Comparison of ENCODE assay signal across 11 cellular contexts in the genomic region with DNA sequence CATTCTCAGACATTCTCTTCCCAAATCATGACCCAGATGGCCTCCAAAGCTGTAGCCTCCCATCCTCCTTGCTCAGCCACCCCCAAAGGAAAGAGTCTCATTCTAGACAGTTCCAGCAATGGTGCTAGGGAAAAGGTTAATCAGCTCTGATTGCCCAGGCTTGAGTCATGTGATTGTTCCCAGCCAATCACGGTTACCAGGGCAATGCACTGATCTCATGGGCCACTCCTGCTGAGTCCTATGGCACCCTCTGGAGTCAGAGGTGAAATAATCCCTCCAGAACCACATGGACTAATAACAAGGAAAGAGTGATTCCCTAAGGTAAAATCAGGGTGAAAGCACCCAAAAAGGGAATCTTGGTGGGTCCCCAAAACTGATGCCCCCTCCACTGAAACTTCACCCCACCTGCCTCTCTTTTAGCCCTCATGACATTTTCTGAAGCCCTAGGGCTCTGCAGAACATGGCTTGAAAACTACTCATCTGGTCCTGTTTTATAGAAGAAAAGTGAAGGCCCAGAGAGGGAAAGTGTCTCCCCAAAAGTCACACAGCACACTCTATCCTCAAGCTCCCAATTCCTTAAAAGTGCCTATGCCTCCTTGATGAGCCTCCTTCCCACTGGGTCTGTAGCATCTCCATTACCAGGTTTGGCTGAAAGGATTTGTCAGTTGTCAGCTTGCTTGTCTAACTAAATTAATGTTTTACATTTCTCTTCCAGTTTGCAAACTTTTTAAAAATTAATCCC.
DNase-seq lines count a peak whose midpoint lies in the region; ATAC-seq and TF ChIP-seq lines count a peak whose summit lies in the region.
"Had no signal": no experiment of that assay in that cellular context is flagged by ENCODE, and none has a peak within 500 bp of the region (broad histone marks: within the 10 kb centered on the region; RNA-seq: fewer than 3 reads in every experiment).

No MANE protein-coding gene starts in this region.

- H3K4me1 ChIP-seq in PC-3 (ENCODE audit: insufficient read depth, low read length): no peaks in the 10 kb centered on the region
- H3K4me1 ChIP-seq in H9 (ENCODE audit: insufficient read depth, low read length): no peaks in the 10 kb centered on the region

- no peak overlapping the region for H3T11ph ChIP-seq in H9 (ENCODE audit: low read length)

- H3K9ac ChIP-seq in PC-3 (ENCODE audit: low read length) (no peak overlapping the region), H9 (ENCODE audit: extremely low read depth, insufficient read length, low read length) (no peak overlapping the region)

- no peaks in the 10 kb centered on the region for H3K9me3 Mint-ChIP-seq in type B pancreatic cell
- no peaks in the 10 kb centered on the region for H3K9me3 Mint-ChIP-seq in H9

- TF ChIP-seq CTCF in PC-3 (conservative IDR thresholded peaks at IDR 0.05; ENCODE audit: low read depth, low read length) (0 out of 2 replicates have a peak, but pooled peaks have one; percentile 16), fibroblast of pulmonary artery (IDR thresholded peaks at IDR 0.05; ENCODE audit: low read length, missing control alignments) (no peak), type B pancreatic cell (conservative IDR thresholded peaks at IDR 0.05) (no peak), H9 (conservative IDR thresholded peaks at IDR 0.05) (no peak)

- H3K79me2 ChIP-seq in PC-3 (ENCODE audit: low read length): no peaks in the 10 kb centered on the region
- H3K79me2 ChIP-seq in H9 (ENCODE audit: insufficient read depth, low read length): no peaks in the 10 kb centered on the region

- H3K56ac ChIP-seq in H9 (ENCODE audit: insufficient read length, low read depth, low read length): no peak overlapping the region

- no peak overlapping the region for H3K4me3 ChIP-seq in PC-3 (ENCODE audit: low read length)
- H3K4me3 ChIP-seq in fibroblast of pulmonary artery (replicated peaks; ENCODE audit: low read depth, low read length): no peak overlapping the region

- no peaks in the 10 kb centered on the region for H3K23me2 ChIP-seq in H9 (ENCODE audit: insufficient read length, low read depth, low read length, poor library complexity, severe bottlenecking)

- H2BK12ac ChIP-seq in H9 (ENCODE audit: insufficient read length, low read depth, low read length): no peak overlapping the region

- H3K4me1 Mint-ChIP-seq in type B pancreatic cell (ENCODE audit: unreplicated experiment) (peaks cover 21% of the 10 kb centered on the region), H9 (peaks cover 0 to 7% of the 10 kb centered on the region in 2 experiments; a peak in 2 of 4 replicates)

- CTCF ChIA-PET in PC-3 (lab: Charles Lee): no interaction called here

- no peak overlapping the region for H4K5ac ChIP-seq in H9 (ENCODE audit: insufficient read length, low read depth, low read length)

- ATAC-seq in PC-3: no peak
- ATAC-seq: right cardiac atrium had no signal

- no peak overlapping the region for H2BK5ac ChIP-seq in H9 (ENCODE audit: insufficient read length, low read length)

- peak; percentile 6 for DNase-seq in stimulated activated CD4-positive, alpha-beta T cell treated with anti-CD3 and anti-CD28 coated beads, Interleukin-15, amount 100 ng/mL, for 24 hours
- DNase-seq in stimulated activated CD4-positive, alpha-beta T cell treated with anti-CD3 and anti-CD28 coated beads, Interleukin-4, amount 100 ng/mL, for 24 hours: no peak
- DNase-seq in PC-3 (peak; percentile 27), fibroblast of pulmonary artery (ENCODE audit: low read depth) (peak; percentile 21), ureter (ENCODE audit: low spot score) (no peak), type B pancreatic cell (ENCODE audit: extremely low spot score, unreplicated experiment) (no peak), H9 (no peak)
- DNase-seq in stimulated activated CD8-positive, alpha-beta memory T cell treated with anti-CD3 and anti-CD28 coated beads, Interleukin-4, amount 100 ng/mL, for 48 hours: no peak
- DNase-seq: activated T-cell treated with anti-CD3 and anti-CD28 coated beads, Interleukin-2, amount 50 U/mL, for 48 hours; right cardiac atrium; SHP77 had no signal

- no TSS peak for BruUV-seq in PC-3 (replicated peaks; lab: Mats Ljungman, UMichigan)

- peaks cover 5% of the 10 kb centered on the region for H3K27me3 Mint-ChIP-seq in type B pancreatic cell
- H3K27me3 Mint-ChIP-seq in H9 (ENCODE audit: low read depth): peaks cover 8% of the 10 kb centered on the region

- H2BK15ac ChIP-seq in H9 (ENCODE audit: low read depth, low read length): no peak overlapping the region

- no peaks in the 10 kb centered on the region for H3K9me2 ChIP-seq in PC-3 (replicated peaks; ENCODE audit: low read length)

- H3K23ac ChIP-seq in H9 (ENCODE audit: insufficient read length, low read depth, low read length): no peak overlapping the region

- H3K14ac ChIP-seq in H9 (ENCODE audit: insufficient read depth, low read length): no peak overlapping the region

- H3K27ac ChIP-seq in PC-3 (ENCODE audit: low read length): no peak overlapping the region
- H3K27ac ChIP-seq in H9 (ENCODE audit: insufficient read length, low read depth, low read length): no peak overlapping the region

- H3K9me3 ChIP-seq in PC-3 (ENCODE audit: low read length): no peaks in the 10 kb centered on the region
- H3K9me3 ChIP-seq in H9 (ENCODE audit: control insufficient read depth, low read depth, low read length): no peaks in the 10 kb centered on the region

- H3K27ac Mint-ChIP-seq in type B pancreatic cell (no peak overlapping the region), H9 (no peak overlapping the region)

- no peak overlapping the region for H3K18ac ChIP-seq in H9 (ENCODE audit: insufficient read length, low read depth, low read length)

- H3K4me3 Mint-ChIP-seq in type B pancreatic cell (no peak overlapping the region), H9 (no peak overlapping the region)

- no peaks in the 10 kb centered on the region for H3F3A ChIP-seq in PC-3 (ENCODE audit: low read length, unreplicated experiment)

- no peak overlapping the region for H2AK5ac ChIP-seq in H9 (ENCODE audit: insufficient read length, low read length)

- no peak overlapping the region for H4K8ac ChIP-seq in H9 (replicated peaks; ENCODE audit: insufficient read length, low read depth, low read length)

- no peak overlapping the region for H3K4me2 ChIP-seq in PC-3 (ENCODE audit: low read length)
- H3K4me2 ChIP-seq in H9 (ENCODE audit: insufficient read depth, insufficient read length, low read length): no peak overlapping the region

- WGBS in H9 (ENCODE audit: extremely low coverage, insufficient read length, low lambda C conversion rate): no CpG with 5 or more reads among the region's 1 CpG

- POLR2A ChIA-PET in PC-3 (lab: Charles Lee; ENCODE audit: unreplicated experiment): no interaction called here

- H3K4ac ChIP-seq in H9 (ENCODE audit: low read depth, low read length): no peak overlapping the region

- no peaks in the 10 kb centered on the region for H4K20me1 ChIP-seq in PC-3 (ENCODE audit: low read length)
- H4K20me1 ChIP-seq in H9 (ENCODE audit: control insufficient read depth, insufficient read depth, insufficient read length): no peaks in the 10 kb centered on the region

- no peaks in the 10 kb centered on the region for H3K27me3 ChIP-seq in PC-3 (ENCODE audit: low read length)
- no peaks in the 10 kb centered on the region; the same call in 1 of the 2 replicates for H3K27me3 ChIP-seq in H9 (ENCODE audit: insufficient read depth, low read length)

- H3K36me3 Mint-ChIP-seq in type B pancreatic cell (no peaks in the 10 kb centered on the region), H9 (ENCODE audit: insufficient read depth in 1 of 3, low read depth in 3 of 3) (no peaks in the 10 kb centered on the region)

- no peaks in the 10 kb centered on the region for H3K36me3 ChIP-seq in PC-3 (ENCODE audit: low read depth, low read length)

- H2BK20ac ChIP-seq in H9 (ENCODE audit: low read depth, low read length, poor library complexity, severe bottlenecking): no peak overlapping the region

- intact Hi-C loops in PC-3 (cut with micrococcal nuclease): no loop called here

- H4K91ac ChIP-seq in H9 (ENCODE audit: insufficient read length, low read depth, low read length): no peak overlapping the region

- H2AFZ ChIP-seq in PC-3 (ENCODE audit: low read length) (no peak overlapping the region), H9 (ENCODE audit: low read length) (no peak overlapping the region)

- H3K79me1 ChIP-seq in H9 (ENCODE audit: insufficient read depth, low read depth, low read length, poor library complexity, severe bottlenecking): no peaks in the 10 kb centered on the region

- no peak overlapping the region for H2BK120ac ChIP-seq in H9 (ENCODE audit: low read depth, low read length, poor library complexity, severe bottlenecking)

Comparison
In these comparisons a context has a peak if more than half of its experiments do, and no peak if none do; other contexts are left out.
1. DNase-seq: peak in stimulated activated CD4-positive, alpha-beta T cell treated with anti-CD3 and anti-CD28 coated beads, Interleukin-15, amount 100 ng/mL, for 24 hours (single experiment), PC-3 (single experiment) and fibroblast of pulmonary artery (single experiment); none in stimulated activated CD4-positive, alpha-beta T cell treated with anti-CD3 and anti-CD28 coated beads, Interleukin-4, amount 100 ng/mL, for 24 hours (single experiment), ureter (single experiment), type B pancreatic cell (single experiment), H9 (single experiment) and stimulated activated CD8-positive, alpha-beta memory T cell treated with anti-CD3 and anti-CD28 coated beads, Interleukin-4, amount 100 ng/mL, for 48 hours (single experiment).